In the genomic region with DNA sequence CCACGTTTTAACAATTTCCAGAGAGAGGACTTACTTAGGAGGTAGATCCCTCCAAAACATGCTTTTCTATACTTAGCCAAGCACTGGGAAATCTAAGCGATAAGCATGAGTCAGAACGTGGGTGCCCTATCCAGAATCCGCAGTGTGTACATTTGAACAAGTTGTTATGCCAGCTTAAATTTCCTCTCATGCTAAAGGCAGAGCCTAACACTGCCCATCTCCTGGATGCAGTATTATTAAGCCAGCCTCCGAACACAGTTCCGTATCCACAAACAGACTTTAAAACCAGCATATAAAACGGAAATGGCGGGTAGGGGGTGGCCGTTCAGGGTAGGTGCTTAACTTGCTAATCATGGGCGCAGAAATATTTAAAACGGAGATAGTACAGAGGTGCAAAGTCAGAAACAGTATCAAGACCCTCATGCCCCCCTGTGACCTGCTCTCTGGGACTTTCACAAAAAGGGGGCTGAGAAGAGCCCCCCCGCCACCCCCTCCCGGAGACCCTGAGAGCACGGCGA, we compare ENCODE assay signal across 8 cellular contexts. TPM values are rescaled to one million over a fixed set of nuclear protein-coding genes. Genes with fewer than 3 reads are reported as not detected.
DNase-seq lines count a peak whose midpoint lies in the region; ATAC-seq and TF ChIP-seq lines count a peak whose summit lies in the region.
"Had no signal": no experiment of that assay in that cellular context is flagged by ENCODE, and none has a peak within 500 bp of the region (broad histone marks: within the 10 kb centered on the region; RNA-seq: fewer than 3 reads in every experiment).

No MANE protein-coding gene starts in this region.

- peak overlapping the region in 1 of 2 donors; percentile 89 for H3K27ac Mint-ChIP-seq in stimulated activated naive CD8-positive, alpha-beta T cell treated with anti-CD3 and anti-CD28 coated beads, Interleukin-15, amount 100 ng/mL, for 72 hours

- peak overlapping the region; percentile 66 for H3K27ac ChIP-seq in cardiac muscle cell
- H3K27ac ChIP-seq: A549 had no signal

- ATAC-seq in stimulated activated naive CD8-positive, alpha-beta T cell treated with anti-CD3 and anti-CD28 coated beads, Interleukin-15, amount 100 ng/mL, for 72 hours: peak; percentile 0

- H3K4me1 Mint-ChIP-seq in stimulated activated naive CD8-positive, alpha-beta T cell treated with anti-CD3 and anti-CD28 coated beads, Interleukin-15, amount 100 ng/mL, for 72 hours: peaks cover 35% of the 10 kb centered on the region

- peak overlapping the region; percentile 32 for H3K4me3 ChIP-seq in cardiac muscle cell
- H3K4me3 ChIP-seq: A549 had no signal

- peak; percentile 83 for DNase-seq in NCI-H1105 treated with DMSO at 0.1 percent for 48 hours (lab: John Stamatoyannopoulos, UW)
- no peak for DNase-seq in NCI-H1105 (lab: John Stamatoyannopoulos, UW)
- peak; percentile 30 for DNase-seq in SK-N-DZ (ENCODE audit: low spot score)
- DNase-seq in cardiac muscle cell (ENCODE audit: low read depth in 1 of 2, low spot score in 1 of 2): peak; percentile 32 to 81
- peak in 1 of 2 donors; percentile 5 for DNase-seq in stimulated activated naive CD8-positive, alpha-beta T cell treated with anti-CD3 and anti-CD28 coated beads, Interleukin-15, amount 100 ng/mL, for 72 hours
- DNase-seq in effector CD4-positive, alpha-beta T cell: no peak

- no peaks in the 10 kb centered on the region for H3K36me3 ChIP-seq in cardiac muscle cell

- no peak for TF ChIP-seq CTCF in cardiac muscle cell (IDR thresholded peaks at IDR 0.05; ENCODE audit: low read depth, low read length)

- H3K9me3 Mint-ChIP-seq in stimulated activated naive CD8-positive, alpha-beta T cell treated with anti-CD3 and anti-CD28 coated beads, Interleukin-15, amount 100 ng/mL, for 72 hours: peaks cover 13 to 15% of the 10 kb centered on the region in 2 donors

- no peaks in the 10 kb centered on the region for H3K9me3 ChIP-seq in cardiac muscle cell (ENCODE audit: low read depth)

- peaks cover 10% of the 10 kb centered on the region for H3K27me3 Mint-ChIP-seq in stimulated activated naive CD8-positive, alpha-beta T cell treated with anti-CD3 and anti-CD28 coated beads, Interleukin-15, amount 100 ng/mL, for 72 hours

- peaks cover 13% of the 10 kb centered on the region for H3K4me1 ChIP-seq in cardiac muscle cell (ENCODE audit: low read depth)
- H3K4me1 ChIP-seq: A549 had no signal

- no peaks in the 10 kb centered on the region for H3K27me3 ChIP-seq in cardiac muscle cell

- H3K4me3 Mint-ChIP-seq in stimulated activated naive CD8-positive, alpha-beta T cell treated with anti-CD3 and anti-CD28 coated beads, Interleukin-15, amount 100 ng/mL, for 72 hours: peak overlapping the region; percentile 89

RNA-seq across cellular contexts. Expression of gene LRRIQ4, which starts 1.0 kb away (rescaled TPM):
- 0.18 TPM in 1 of 2 replicates, not detected in the other for polyA plus RNA-seq in SK-N-DZ (2014; cell fraction: cytosol; rRNA removed)
- polyA plus RNA-seq in SK-N-DZ (2014; cell fraction: nucleus; rRNA removed): 0.46 TPM in 1 of 2 replicates, not detected in the other
- total RNA-seq in cardiac muscle cell: 0.15 TPM in 1 of 2 replicates, not detected in the other
- 0.34 TPM in 1 of 2 replicates, not detected in the other for polyA plus RNA-seq in cardiac muscle cell
- total RNA-seq: pulmonary artery endothelial cell had no signal
- polyA plus RNA-seq: A549 had no signal

RNA-seq across cellular contexts. Expression of gene LRRC34, which starts 1.0 kb away (rescaled TPM):
- polyA plus RNA-seq in SK-N-DZ (2014; cell fraction: cytosol; rRNA removed): 11.0 and 12.9 TPM in 2 replicates
- polyA plus RNA-seq in SK-N-DZ (2014; cell fraction: nucleus; rRNA removed): 38.7 and 44.8 TPM in 2 replicates
- total RNA-seq in cardiac muscle cell: 4.4 and 6.8 TPM in 2 replicates
- polyA plus RNA-seq in cardiac muscle cell: 5.2 and 6.9 TPM in 2 replicates
- polyA plus RNA-seq: A549 had no signal

RNA-seq across cellular contexts. Expression of gene MYNN, which starts 38.5 kb away (rescaled TPM):
- polyA plus RNA-seq in SK-N-DZ (2014; cell fraction: cytosol; rRNA removed): 17.0 and 19.2 TPM in 2 replicates
- 22.7 and 29.3 TPM in 2 replicates for polyA plus RNA-seq in SK-N-DZ (2014; cell fraction: nucleus; rRNA removed)
- total RNA-seq in cardiac muscle cell: 7.9 and 16.7 TPM in 2 replicates
- 12.8 and 13.6 TPM in 2 replicates for polyA plus RNA-seq in cardiac muscle cell

RNA-seq across cellular contexts. Expression of gene ACTRT3, which starts 42.3 kb away (rescaled TPM):
- polyA plus RNA-seq in SK-N-DZ (2014; cell fraction: cytosol; rRNA removed): 1.5 TPM in 2 replicates
- polyA plus RNA-seq in SK-N-DZ (2014; cell fraction: nucleus; rRNA removed): 0.57 and 0.78 TPM in 2 replicates
- total RNA-seq in cardiac muscle cell: 1.7 TPM in 2 replicates
- 1.7 and 2.3 TPM in 2 replicates for polyA plus RNA-seq in cardiac muscle cell

RNA-seq across cellular contexts. Expression of gene TERC, which starts 46.8 kb away (rescaled TPM):
- polyA plus RNA-seq in SK-N-DZ (2014; cell fraction: cytosol; rRNA removed): 1.1 TPM in 1 of 2 replicates, not detected in the other
- polyA plus RNA-seq in SK-N-DZ (2014; cell fraction: nucleus; rRNA removed): 1.5 and 5.7 TPM in 2 replicates
- 7.1 and 45.9 TPM in 2 replicates for total RNA-seq in cardiac muscle cell
- 0.61 TPM in 1 of 2 replicates, not detected in the other for polyA plus RNA-seq in cardiac muscle cell

Comparison
In these comparisons a context has a peak if more than half of its experiments do, and no peak if none do; other contexts are left out.
1. DNase-seq: peak in NCI-H1105 treated with DMSO at 0.1 percent for 48 hours (single experiment), SK-N-DZ (single experiment) and cardiac muscle cell (2 of 2); none in NCI-H1105 (single experiment) and effector CD4-positive, alpha-beta T cell (single experiment).